In the genomic region with DNA sequence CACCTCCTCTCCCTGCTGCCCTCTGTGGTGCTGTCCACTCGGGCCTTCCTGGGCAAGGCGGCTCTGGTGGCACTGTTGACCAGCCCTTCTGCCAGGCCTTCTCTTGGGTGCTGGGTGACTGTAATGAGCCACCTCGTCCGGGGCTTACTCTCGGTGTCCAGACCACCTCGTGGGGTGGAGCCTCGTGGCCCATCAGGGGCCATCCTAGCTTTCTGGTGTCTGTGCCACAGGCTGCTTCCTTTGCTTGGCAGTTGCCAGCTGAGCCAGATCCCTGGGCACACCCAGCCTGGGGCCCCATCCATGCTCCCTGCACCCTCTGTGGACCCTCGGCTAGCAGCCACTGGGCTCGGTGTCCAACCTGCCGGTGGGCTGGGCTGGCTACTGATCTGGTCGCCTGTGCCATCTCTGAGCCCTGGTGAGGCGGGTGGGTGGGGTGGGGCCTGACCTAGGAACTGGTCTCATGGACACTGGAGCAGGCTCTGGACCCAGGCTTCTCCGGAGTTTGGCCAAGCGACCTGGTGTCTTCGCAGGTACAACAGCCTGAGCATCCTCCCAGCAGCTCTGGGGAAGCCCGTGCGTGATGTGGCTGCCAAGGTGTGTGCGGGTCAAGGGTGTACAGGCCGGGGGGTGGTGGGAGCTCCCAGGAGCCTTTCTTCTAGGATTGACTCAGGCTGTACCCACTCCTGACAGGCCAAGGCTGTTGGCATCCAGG, we compare ENCODE assay signal across 1 cellular context.
TF ChIP-seq lines count a peak whose summit lies in the region.

No MANE protein-coding gene starts in this region.

TF ChIP-seq in H1, 55 proteins besides CTCF, POLR2A, EP300 and RAD21:
- no peak for TF ChIP-seq BCL11A (IDR thresholded peaks at IDR 0.05; ENCODE audit: low read depth in 2 of 2, low read length in 2 of 2)
